27 cellular contexts compared by ENCODE assay signal in the genomic region with DNA sequence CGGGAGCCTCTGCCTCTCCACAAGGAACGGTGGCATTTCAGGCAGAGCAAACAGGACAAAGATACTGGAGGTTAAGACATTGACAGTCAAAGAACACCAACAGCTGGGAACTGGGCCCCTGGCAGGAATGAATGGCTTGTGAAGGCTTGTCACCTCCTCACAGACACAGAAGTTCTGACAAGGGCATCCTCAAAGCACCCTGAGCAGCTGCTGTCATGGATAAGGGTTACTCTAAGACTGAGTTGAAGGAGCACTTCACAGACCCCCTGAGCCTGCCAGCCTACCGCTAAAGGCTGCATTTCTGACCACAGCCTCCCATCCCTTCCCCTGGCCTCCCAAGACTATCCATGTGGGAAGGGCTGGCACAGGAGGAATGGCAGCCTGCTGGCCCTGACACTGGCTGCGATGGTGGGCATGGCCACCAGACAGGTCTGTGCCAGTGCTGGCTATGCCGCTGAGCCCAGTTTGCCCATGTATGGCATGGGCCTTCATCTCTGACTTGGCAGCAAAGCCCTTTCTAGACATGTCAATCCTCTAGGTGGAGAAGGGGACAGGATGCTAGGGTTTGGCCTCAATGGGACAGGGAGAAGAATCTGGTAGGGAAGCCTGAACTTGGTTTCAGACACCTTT. TPM values are rescaled to one million over a fixed set of nuclear protein-coding genes. Genes with fewer than 3 reads are reported as not detected.
"Had no signal": no experiment of that assay in that cellular context is flagged by ENCODE, and none has a peak within 500 bp of the region (broad histone marks: within the 10 kb centered on the region; RNA-seq: fewer than 3 reads in every experiment).

No MANE protein-coding gene starts in this region.

- H3K4me3 Mint-ChIP-seq: activated T-cell treated with anti-CD3 and anti-CD28 coated beads, Interleukin-2, amount 50 U/mL, for 4 hours; dendritic cell treated with granulocyte-macrophage colony-stimulating factor and Interleukin-4, amounts not matched to agents 40 ng/mL and 50 ng/mL, for 4 days; naive B cell had no signal

- H3K9me3 Mint-ChIP-seq: activated T-cell treated with anti-CD3 and anti-CD28 coated beads, Interleukin-2, amount 50 U/mL, for 4 hours; activated T-helper 2 cell treated with anti-CD3 and anti-CD28 coated beads, Interferon-gamma antibody, Interleukin-2, Interleukin-4, amounts not matched to agents 10 μg/mL and 5 μg/mL and 100 μg/mL, durations not matched to agents 14 hours and 24 hours and 36 hours; dendritic cell treated with granulocyte-macrophage colony-stimulating factor and Interleukin-4, amounts not matched to agents 40 ng/mL and 50 ng/mL, for 4 days; naive B cell had no signal

- H3K4me1 ChIP-seq: foreskin keratinocyte had no signal

- H3K4me3 ChIP-seq: body of pancreas, cardiac muscle cell, left lung, right lobe of liver, SK-N-MC, thoracic aorta, upper lobe of left lung had no signal

- ATAC-seq: activated T-cell treated with anti-CD3 and anti-CD28 coated beads, Interleukin-2, amount 50 U/mL, for 4 hours; body of pancreas; foreskin keratinocyte; left lung; right lobe of liver had no signal

- H3K27me3 Mint-ChIP-seq: dendritic cell treated with granulocyte-macrophage colony-stimulating factor and Interleukin-4, amounts not matched to agents 40 ng/mL and 50 ng/mL, for 4 days had no signal

- H3K9me3 ChIP-seq: body of pancreas, left lung, right lobe of liver, thoracic aorta, upper lobe of left lung had no signal

- DNase-seq: activated CD4-positive, alpha-beta T cell treated with anti-CD3 and anti-CD28 coated beads, Interleukin-2, amount 50 U/mL, for 1 hour; activated CD4-positive, CD25-positive, alpha-beta regulatory T cell treated with anti-CD3 and anti-CD28 coated beads, Interleukin-2, amount 50 U/mL, for 72 hours; activated CD8-positive, alpha-beta memory T cell treated with anti-CD3 and anti-CD28 coated beads, Interleukin-2, amount 50 U/mL, for 48 hours; activated naive CD4-positive, alpha-beta T cell; activated T-cell treated with anti-CD3 and anti-CD28 coated beads, Interleukin-2, amount 50 U/mL, for 4 hours; anterior cingulate cortex; body of pancreas; effector CD8-positive, alpha-beta T cell; foreskin keratinocyte; hippocampal formation; kidney glomerular epithelial cell; left lung; mammary epithelial cell; naive B cell; occipital lobe; right lobe of liver; stimulated activated CD4-positive, alpha-beta T cell treated with anti-CD3 and anti-CD28 coated beads, Interleukin-4, amount 100 ng/mL, for 1 hour; stimulated activated naive CD4-positive, alpha-beta T cell treated with Interleukin-2 at 50 U/mL for 16 hours; upper lobe of left lung had no signal

- H3K27ac Mint-ChIP-seq: activated T-helper 2 cell treated with anti-CD3 and anti-CD28 coated beads, Interferon-gamma antibody, Interleukin-2, Interleukin-4, amounts not matched to agents 10 μg/mL and 5 μg/mL and 100 μg/mL, durations not matched to agents 14 hours and 24 hours and 36 hours; dendritic cell treated with granulocyte-macrophage colony-stimulating factor and Interleukin-4, amounts not matched to agents 40 ng/mL and 50 ng/mL, for 4 days had no signal

- H3K36me3 ChIP-seq: cardiac muscle cell had no signal

- H3K27me3 ChIP-seq: body of pancreas, cardiac muscle cell, foreskin keratinocyte, left lung, right lobe of liver, upper lobe of left lung had no signal

- H3K27ac ChIP-seq: body of pancreas, cardiac muscle cell, foreskin keratinocyte, left lung, right lobe of liver, SK-N-MC, thoracic aorta, upper lobe of left lung, VCaP had no signal

RNA-seq across cellular contexts. Expression of a gene that starts 8.6 kb away (rescaled TPM):
- total RNA-seq: activated CD8-positive, alpha-beta memory T cell treated with anti-CD3 and anti-CD28 coated beads for 36 hours; activated T-cell treated with anti-CD3 and anti-CD28 coated beads, Interleukin-2, amount 50 U/mL, for 4 hours; activated T-helper 2 cell treated with anti-CD3 and anti-CD28 coated beads, Interferon-gamma antibody, Interleukin-2, Interleukin-4, amounts not matched to agents 10 μg/mL and 5 μg/mL and 100 μg/mL, durations not matched to agents 14 hours and 24 hours and 36 hours; body of pancreas; cardiac muscle cell; foreskin keratinocyte; left lung; mammary epithelial cell; mononuclear cell; occipital lobe; right lobe of liver; thoracic aorta; upper lobe of left lung had no signal
- polyA plus RNA-seq: foreskin keratinocyte, mammary epithelial cell had no signal

RNA-seq across cellular contexts. Expression of a gene that starts 20.2 kb away (rescaled TPM):
- total RNA-seq: foreskin keratinocyte, mammary epithelial cell had no signal
